Comparison of ENCODE assay signal across 8 cellular contexts in the genomic region with DNA sequence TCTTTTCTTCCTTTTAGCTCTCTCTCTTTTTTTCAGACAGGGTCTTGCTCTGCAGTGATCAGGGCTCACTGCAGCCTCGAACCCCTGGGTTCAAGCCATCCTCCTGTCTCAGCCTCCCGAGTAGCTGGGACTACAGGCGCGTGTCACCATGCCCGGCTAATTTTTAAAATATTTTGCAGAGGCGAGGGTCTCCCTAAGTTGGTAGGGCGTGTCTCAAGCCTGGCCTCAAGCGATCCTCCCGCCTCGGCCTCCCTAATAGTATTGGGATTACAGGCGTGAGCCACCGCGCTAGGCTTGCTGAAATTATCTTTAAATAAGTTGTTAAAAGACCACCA. TPM values are rescaled to one million over a fixed set of nuclear protein-coding genes. Genes with fewer than 3 reads are reported as not detected.
DNase-seq lines count a peak whose midpoint lies in the region; ATAC-seq lines count a peak whose summit lies in the region.

No MANE protein-coding gene starts in this region.

- peak overlapping the region; percentile 96 for H3K27ac Mint-ChIP-seq in T-helper 1 cell treated with Interleukin-12 subunit alpha and Interleukin-12 subunit beta and Interleukin-4 antibody, amounts not matched to agents 30 μg/mL and 1 μg/mL, for 36 hours

- H3K27ac ChIP-seq in layer of hippocampus (ENCODE audit: low read depth, low read length), result peak overlapping the region; percentile 94
- H3K27ac ChIP-seq in temporal lobe (ENCODE audit: low read depth, low read length), result peak overlapping the region; percentile 81

- ATAC-seq in HG03354 (IDR thresholded peaks at IDR 0.05; ENCODE audit: poor library complexity, severe bottlenecking, unreplicated experiment) (no peak), GM18870 (IDR thresholded peaks at IDR 0.05; ENCODE audit: unreplicated experiment) (no peak)

- H3K9me3 ChIP-seq in adipocyte (ENCODE audit: control insufficient read depth, low read length), result no peaks in the 10 kb centered on the region

- peaks cover 8% of the 10 kb centered on the region for H3K9me3 Mint-ChIP-seq in T-helper 1 cell treated with Interleukin-12 subunit alpha and Interleukin-12 subunit beta and Interleukin-4 antibody, amounts not matched to agents 30 μg/mL and 1 μg/mL, for 36 hours

- peaks cover 6% of the 10 kb centered on the region for H3K36me3 Mint-ChIP-seq in T-helper 1 cell treated with Interleukin-12 subunit alpha and Interleukin-12 subunit beta and Interleukin-4 antibody, amounts not matched to agents 30 μg/mL and 1 μg/mL, for 36 hours (ENCODE audit: low read depth)

- peaks cover 8% of the 10 kb centered on the region for H3K4me1 ChIP-seq in adipocyte (ENCODE audit: control insufficient read depth, insufficient read depth, low read length)

- H3K4me3 ChIP-seq in adipocyte (ENCODE audit: low read length), result peak overlapping the region; percentile 99

- DNase-seq in T-helper 1 cell (no peak), adipocyte (ENCODE audit: low read depth) (no peak), NCI-H226 (no peak)

- H3K36me3 ChIP-seq in adipocyte (ENCODE audit: control insufficient read depth, insufficient read depth, low read length, severe bottlenecking), result no peaks in the 10 kb centered on the region

- peak overlapping the region; percentile 99 for H3K4me3 Mint-ChIP-seq in T-helper 1 cell treated with Interleukin-12 subunit alpha and Interleukin-12 subunit beta and Interleukin-4 antibody, amounts not matched to agents 30 μg/mL and 1 μg/mL, for 36 hours

- H3K9ac ChIP-seq in adipocyte (ENCODE audit: low read length), result peak overlapping the region; percentile 94

- H3K27me3 ChIP-seq in adipocyte (replicated peaks; ENCODE audit: control insufficient read depth, insufficient read depth, low read length), result no peaks in the 10 kb centered on the region
- no peaks in the 10 kb centered on the region for H3K27me3 ChIP-seq in layer of hippocampus (ENCODE audit: control insufficient read depth, insufficient read depth, low read length)

- no peaks in the 10 kb centered on the region for H3K27me3 Mint-ChIP-seq in T-helper 1 cell treated with Interleukin-12 subunit alpha and Interleukin-12 subunit beta and Interleukin-4 antibody, amounts not matched to agents 30 μg/mL and 1 μg/mL, for 36 hours (ENCODE audit: low read depth)

- peaks cover 52% of the 10 kb centered on the region for H3K4me1 Mint-ChIP-seq in T-helper 1 cell treated with Interleukin-12 subunit alpha and Interleukin-12 subunit beta and Interleukin-4 antibody, amounts not matched to agents 30 μg/mL and 1 μg/mL, for 36 hours (ENCODE audit: low read depth)

RNA-seq across cellular contexts. Expression of a gene that starts 0.8 kb away (rescaled TPM):
- 11.1 TPM for total RNA-seq in temporal lobe

RNA-seq across cellular contexts. Expression of a gene that starts 5.5 kb away (rescaled TPM):
- total RNA-seq in temporal lobe, result 89.5 TPM

RNA-seq across cellular contexts. Expression of a gene that starts 58.6 kb away (rescaled TPM):
- 33.2 TPM for total RNA-seq in temporal lobe
